ENCODE assay signal across 1 cellular context in genomic region chr12:56196818-56197550, GRCh38.
TF ChIP-seq lines count a peak whose summit lies in the region.

No MANE protein-coding gene starts in this region.

TF ChIP-seq in endothelial cell of umbilical vein, 7 proteins besides CTCF, POLR2A, EP300 and RAD21:
- TF ChIP-seq POLR2AphosphoS5 (IDR thresholded peaks at IDR 0.05; ENCODE audit: insufficient read depth, low read depth, low read length): peak; percentile 52
- peak; percentile 88 for TF ChIP-seq GATA2 (IDR thresholded peaks at IDR 0.05; ENCODE audit: insufficient read depth, insufficient read length, low read depth, low read length)
- peak; percentile 55 for TF ChIP-seq FOS (IDR thresholded peaks at IDR 0.05; ENCODE audit: borderline replicate concordance, insufficient read depth, low read length)
- TF ChIP-seq JUN (IDR thresholded peaks at IDR 0.05; ENCODE audit: borderline replicate concordance, insufficient read depth, insufficient read length, low read depth): peak; percentile 94
TF ChIP-seq in endothelial cell of umbilical vein: peak in this region for 4; not testable (repeated sequence) for 3.
